16 cellular contexts compared by ENCODE assay signal in genomic region chr16:8955828-8956227, GRCh38. TPM values are rescaled to one million over a fixed set of nuclear protein-coding genes. Genes with fewer than 3 reads are reported as not detected.
DNase-seq lines count a peak whose midpoint lies in the region; ATAC-seq and TF ChIP-seq lines count a peak whose summit lies in the region.
"Had no signal": no experiment of that assay in that cellular context is flagged by ENCODE, and none has a peak within 500 bp of the region (broad histone marks: within the 10 kb centered on the region; RNA-seq: fewer than 3 reads in every experiment).

No MANE protein-coding gene starts in this region.

- no peak overlapping the region for H3K23ac ChIP-seq in mesendoderm (ENCODE audit: low read length)

- H3K9me3 ChIP-seq in T-helper 17 cell (ENCODE audit: control insufficient read depth, low read length, poor library complexity, severe bottlenecking) (no peaks in the 10 kb centered on the region), upper lobe of right lung (no peaks in the 10 kb centered on the region)
- H3K9me3 ChIP-seq: colonic mucosa, esophagus squamous epithelium had no signal

- H3K4ac ChIP-seq in mesendoderm (ENCODE audit: low read depth, low read length) = no peak overlapping the region

- H3K4me2 ChIP-seq in mesendoderm (ENCODE audit: low read length) = no peak overlapping the region

- H3K18ac ChIP-seq in mesendoderm (ENCODE audit: low read length) = no peak overlapping the region

- no peak overlapping the region for H3K9ac ChIP-seq in mesendoderm (ENCODE audit: low read length)

- peaks cover 63% of the 10 kb centered on the region for H3K4me1 Mint-ChIP-seq in T-helper 17 cell

- H3K27me3 ChIP-seq in mesendoderm (ENCODE audit: insufficient read depth, low read length, poor library complexity) (no peaks in the 10 kb centered on the region), upper lobe of right lung (no peaks in the 10 kb centered on the region)
- H3K27me3 ChIP-seq: colonic mucosa, esophagus squamous epithelium had no signal

- H3K4me1 ChIP-seq in mesendoderm (ENCODE audit: control insufficient read depth, low read depth, low read length) = peaks cover 26% of the 10 kb centered on the region
- peaks cover 77% of the 10 kb centered on the region for H3K4me1 ChIP-seq in upper lobe of right lung

- intact Hi-C loops in left ventricle myocardium superior (cut with micrococcal nuclease) (no loop called here), left cardiac atrium (cut with DNase I) (no loop called here), upper lobe of right lung (cut with DNase I) (no loop called here)

- no peak overlapping the region for H2BK120ac ChIP-seq in mesendoderm (ENCODE audit: low read depth, low read length)

- no peak overlapping the region for H4K5ac ChIP-seq in mesendoderm (ENCODE audit: low read length)

- H4K8ac ChIP-seq in mesendoderm (ENCODE audit: low read depth, low read length) = no peak overlapping the region

- H3K79me2 ChIP-seq in mesendoderm (ENCODE audit: control insufficient read depth, insufficient read depth, low read length) = peaks cover 94% of the 10 kb centered on the region

- H3K36me3 ChIP-seq in mesendoderm (ENCODE audit: control insufficient read depth, insufficient read depth, low read length) = no peaks in the 10 kb centered on the region
- H3K36me3 ChIP-seq in upper lobe of right lung = no peaks in the 10 kb centered on the region
- H3K36me3 ChIP-seq: colonic mucosa, esophagus squamous epithelium had no signal

- H3K56ac ChIP-seq in mesendoderm (ENCODE audit: low read length) = no peak overlapping the region

- H2AK5ac ChIP-seq in mesendoderm (ENCODE audit: low read length) = no peak overlapping the region

- peak overlapping the region; percentile 52 for H3K4me3 Mint-ChIP-seq in T-helper 17 cell
- H3K4me3 Mint-ChIP-seq: T-helper 2 cell treated with Interferon-gamma antibody and Interleukin-4, amounts not matched to agents 5 μg/mL and 100 μg/mL, for 36 hours had no signal

- H2BK15ac ChIP-seq in mesendoderm (replicated peaks; ENCODE audit: low read depth) = no peak overlapping the region

- no peaks in the 10 kb centered on the region for H3K36me3 Mint-ChIP-seq in T-helper 17 cell (ENCODE audit: low read depth)
- H3K36me3 Mint-ChIP-seq: activated naive CD4-positive, alpha-beta T cell treated with anti-CD3 and anti-CD28 coated beads, Interleukin-2, amount 50 U/mL, for 72 hours had no signal

- H3K79me1 ChIP-seq in mesendoderm (ENCODE audit: low read length) = peaks cover 12% of the 10 kb centered on the region

- peak; percentile 31 for ATAC-seq in left ventricle myocardium superior
- ATAC-seq in left cardiac atrium = no peak
- ATAC-seq in T-helper 17 cell = no peak
- ATAC-seq in upper lobe of right lung = peak; percentile 34
- ATAC-seq: activated naive CD4-positive, alpha-beta T cell treated with anti-CD3 and anti-CD28 coated beads, Interleukin-2, amount 50 U/mL, for 72 hours had no signal

- no peaks in the 10 kb centered on the region for H3K27me3 Mint-ChIP-seq in T-helper 17 cell

- no CpG with 5 or more reads among the region's 2 CpGs for WGBS in mesendoderm (ENCODE audit: extremely low coverage, insufficient coverage, low lambda C conversion rate)

- H3K27ac ChIP-seq in mesendoderm (ENCODE audit: low read depth, low read length) (no peak overlapping the region), upper lobe of right lung (no peak overlapping the region)
- H3K27ac ChIP-seq: colonic mucosa, esophagus squamous epithelium had no signal

- H3K4me3 ChIP-seq in mesendoderm (ENCODE audit: low read length) (no peak overlapping the region), upper lobe of right lung (no peak overlapping the region)
- H3K4me3 ChIP-seq: colonic mucosa, esophagus squamous epithelium had no signal

- no peak for TF ChIP-seq CTCF in upper lobe of right lung (IDR thresholded peaks at IDR 0.05)

- H3K27ac Mint-ChIP-seq in T-helper 17 cell = peak overlapping the region; percentile 96
- H3K27ac Mint-ChIP-seq: T-helper 2 cell treated with Interferon-gamma antibody and Interleukin-4, amounts not matched to agents 5 μg/mL and 100 μg/mL, for 36 hours had no signal

- H2BK5ac ChIP-seq in mesendoderm (ENCODE audit: low read length) = no peak overlapping the region

- no peak for DNase-seq in left ventricle myocardium superior
- no peak for DNase-seq in left cardiac atrium
- DNase-seq in T-helper 17 cell = no peak
- peak; percentile 39 for DNase-seq in mesendoderm
- DNase-seq in upper lobe of right lung = no peak
- no peak for DNase-seq in cortex of kidney (lab: John Stamatoyannopoulos, UW)
- no peak for DNase-seq in SK-N-DZ (ENCODE audit: low spot score)
- DNase-seq in Ammon's horn (ENCODE audit: low spot score) = no peak
- DNase-seq: activated CD4-positive, alpha-beta T cell treated with anti-CD3 and anti-CD28 coated beads, Interleukin-2, amount 50 U/mL, for 4 hours; colonic mucosa; esophagus squamous epithelium; mammary epithelial cell; NCI-H345; stimulated activated CD4-positive, alpha-beta T cell treated with anti-CD3 and anti-CD28 coated beads, Interleukin-15, amount 100 ng/mL, for 24 hours had no signal

RNA-seq across cellular contexts. Expression of gene USP7, which starts 7.9 kb away (rescaled TPM):
- 68.0 TPM for total RNA-seq in left ventricle myocardium superior
- 10 to 100 TPM; 56.0 to 69.1 TPM for total RNA-seq in left cardiac atrium
- total RNA-seq in T-helper 17 cell = 100 to 1,000 TPM; 259 to 282 TPM
- polyA plus RNA-seq in mesendoderm (2013, experiment 1 of 2) = 105 TPM
- polyA plus RNA-seq in mesendoderm (2013, experiment 2 of 2) = 105 TPM
- total RNA-seq in upper lobe of right lung = 87.5 TPM
- polyA plus RNA-seq in SK-N-DZ (2014; cell fraction: cytosol; rRNA removed) = 27.9 and 32.5 TPM in 2 replicates
- polyA plus RNA-seq in SK-N-DZ (2014; cell fraction: nucleus; rRNA removed) = 105 and 115 TPM in 2 replicates

Comparison
In these comparisons a context has a peak if more than half of its experiments do, and no peak if none do; other contexts are left out.
1. ATAC-seq: peak in left ventricle myocardium superior (single experiment) and upper lobe of right lung (single experiment); none in left cardiac atrium (0 of 2) and T-helper 17 cell (single experiment).